ENCODE assay signal across 1 cellular context in the genomic region with DNA sequence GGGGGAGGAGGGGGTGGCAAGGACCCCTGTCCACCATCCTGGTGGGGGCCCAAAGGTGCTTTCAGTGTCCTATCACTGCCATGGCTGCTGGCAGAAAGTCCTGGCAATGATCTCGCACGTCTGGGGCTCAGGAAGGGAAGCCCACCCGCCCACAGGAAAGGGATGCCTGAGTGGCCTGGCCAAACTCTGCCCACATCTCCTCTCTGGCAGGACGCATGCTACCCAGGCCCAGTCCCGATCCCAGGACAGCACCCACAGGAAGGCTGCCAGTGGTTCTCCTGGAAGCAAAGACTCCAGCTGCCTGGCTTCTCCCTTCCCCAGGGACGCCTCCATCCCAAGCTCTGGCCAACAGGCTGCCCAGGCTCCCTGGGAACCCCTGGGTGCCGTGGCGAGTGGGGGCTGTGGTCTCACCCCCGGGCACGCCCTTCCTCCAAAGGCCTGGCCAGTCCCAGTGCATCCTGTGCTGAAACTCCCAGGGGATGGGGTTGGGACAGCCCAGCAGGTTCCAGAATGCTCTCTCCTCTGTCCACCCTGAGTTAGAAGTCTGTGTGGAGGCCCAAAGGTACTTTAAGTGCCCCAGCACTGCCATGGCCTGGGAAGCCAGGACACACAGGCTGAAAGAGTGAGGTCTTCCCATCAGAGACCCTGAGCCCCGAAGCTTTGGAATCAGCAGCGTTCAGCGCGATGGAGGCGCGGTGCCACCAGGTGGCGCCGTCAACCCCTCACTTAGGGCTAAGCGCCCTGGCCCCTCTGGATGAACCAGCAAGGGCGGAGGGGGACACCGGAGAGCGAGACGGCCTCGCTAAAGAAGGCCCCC.
A peak's percentile ranks its signal among the peaks of the same experiment; 100 is the strongest.
TF ChIP-seq lines count a peak whose summit lies in the region.

No MANE protein-coding gene starts in this region.

TF ChIP-seq in HepG2, 621 proteins besides CTCF, POLR2A, EP300 and RAD21 (continued from another document and continues in another):
- TF ChIP-seq, protein P1, sequence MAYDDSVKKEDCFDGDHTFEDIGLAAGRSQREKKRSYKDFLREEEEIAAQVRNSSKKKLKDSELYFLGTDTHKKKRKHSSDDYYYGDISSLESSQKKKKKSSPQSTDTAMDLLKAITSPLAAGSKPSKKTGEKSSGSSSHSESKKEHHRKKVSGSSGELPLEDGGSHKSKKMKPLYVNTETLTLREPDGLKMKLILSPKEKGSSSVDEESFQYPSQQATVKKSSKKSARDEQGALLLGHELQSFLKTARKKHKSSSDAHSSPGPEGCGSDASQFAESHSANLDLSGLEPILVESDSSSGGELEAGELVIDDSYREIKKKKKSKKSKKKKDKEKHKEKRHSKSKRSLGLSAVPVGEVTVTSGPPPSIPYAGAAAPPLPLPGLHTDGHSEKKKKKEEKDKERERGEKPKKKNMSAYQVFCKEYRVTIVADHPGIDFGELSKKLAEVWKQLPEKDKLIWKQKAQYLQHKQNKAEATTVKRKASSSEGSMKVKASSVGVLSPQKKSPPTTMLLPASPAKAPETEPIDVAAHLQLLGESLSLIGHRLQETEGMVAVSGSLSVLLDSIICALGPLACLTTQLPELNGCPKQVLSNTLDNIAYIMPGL (CRISPR knock-in tag; IDR thresholded peaks at IDR 0.05; ENCODE audit: borderline replicate concordance in 1 of 2, low read depth in 1 of 2), result peak in 1 of 2 experiments; percentile 83; a peak in 1 of 4 replicates
- no peak for TF ChIP-seq CREM (IDR thresholded peaks at IDR 0.05)
- no peak for TF ChIP-seq CREM (CRISPR knock-in tag; IDR thresholded peaks at IDR 0.05)
- TF ChIP-seq RFX5 (IDR thresholded peaks at IDR 0.05; ENCODE audit: low read depth, low read length), result no peak
- no peak for TF ChIP-seq CENPX (CRISPR knock-in tag; IDR thresholded peaks at IDR 0.05)
- no peak for TF ChIP-seq ZNF777 (CRISPR knock-in tag; IDR thresholded peaks at IDR 0.05)
- no peak for TF ChIP-seq ZNF589 (CRISPR knock-in tag; conservative IDR thresholded peaks at IDR 0.05)
- TF ChIP-seq CCDC6 (CRISPR knock-in tag; IDR thresholded peaks at IDR 0.05), result no peak
- TF ChIP-seq ZNF564 (CRISPR knock-in tag; IDR thresholded peaks at IDR 0.05), result no peak
- TF ChIP-seq ZNF652 (CRISPR knock-in tag; IDR thresholded peaks at IDR 0.05; ENCODE audit: borderline replicate concordance, low read depth), result no peak
- TF ChIP-seq ZNF678 (CRISPR knock-in tag; IDR thresholded peaks at IDR 0.05), result no peak
- no peak for TF ChIP-seq SP2 (CRISPR knock-in tag; IDR thresholded peaks at IDR 0.05)
- TF ChIP-seq, protein P2, sequence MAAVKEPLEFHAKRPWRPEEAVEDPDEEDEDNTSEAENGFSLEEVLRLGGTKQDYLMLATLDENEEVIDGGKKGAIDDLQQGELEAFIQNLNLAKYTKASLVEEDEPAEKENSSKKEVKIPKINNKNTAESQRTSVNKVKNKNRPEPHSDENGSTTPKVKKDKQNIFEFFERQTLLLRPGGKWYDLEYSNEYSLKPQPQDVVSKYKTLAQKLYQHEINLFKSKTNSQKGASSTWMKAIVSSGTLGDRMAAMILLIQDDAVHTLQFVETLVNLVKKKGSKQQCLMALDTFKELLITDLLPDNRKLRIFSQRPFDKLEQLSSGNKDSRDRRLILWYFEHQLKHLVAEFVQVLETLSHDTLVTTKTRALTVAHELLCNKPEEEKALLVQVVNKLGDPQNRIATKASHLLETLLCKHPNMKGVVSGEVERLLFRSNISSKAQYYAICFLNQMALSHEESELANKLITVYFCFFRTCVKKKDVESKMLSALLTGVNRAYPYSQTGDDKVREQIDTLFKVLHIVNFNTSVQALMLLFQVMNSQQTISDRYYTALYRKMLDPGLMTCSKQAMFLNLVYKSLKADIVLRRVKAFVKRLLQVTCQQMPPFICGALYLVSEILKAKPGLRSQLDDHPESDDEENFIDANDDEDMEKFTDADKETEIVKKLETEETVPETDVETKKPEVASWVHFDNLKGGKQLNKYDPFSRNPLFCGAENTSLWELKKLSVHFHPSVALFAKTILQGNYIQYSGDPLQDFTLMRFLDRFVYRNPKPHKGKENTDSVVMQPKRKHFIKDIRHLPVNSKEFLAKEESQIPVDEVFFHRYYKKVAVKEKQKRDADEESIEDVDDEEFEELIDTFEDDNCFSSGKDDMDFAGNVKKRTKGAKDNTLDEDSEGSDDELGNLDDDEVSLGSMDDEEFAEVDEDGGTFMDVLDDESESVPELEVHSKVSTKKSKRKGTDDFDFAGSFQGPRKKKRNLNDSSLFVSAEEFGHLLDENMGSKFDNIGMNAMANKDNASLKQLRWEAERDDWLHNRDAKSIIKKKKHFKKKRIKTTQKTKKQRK (IDR thresholded peaks at IDR 0.05; ENCODE audit: low read length), result no peak
- TF ChIP-seq HDAC6 (IDR thresholded peaks at IDR 0.05; ENCODE audit: low read depth, low read length), result no peak
- TF ChIP-seq, protein P3, sequence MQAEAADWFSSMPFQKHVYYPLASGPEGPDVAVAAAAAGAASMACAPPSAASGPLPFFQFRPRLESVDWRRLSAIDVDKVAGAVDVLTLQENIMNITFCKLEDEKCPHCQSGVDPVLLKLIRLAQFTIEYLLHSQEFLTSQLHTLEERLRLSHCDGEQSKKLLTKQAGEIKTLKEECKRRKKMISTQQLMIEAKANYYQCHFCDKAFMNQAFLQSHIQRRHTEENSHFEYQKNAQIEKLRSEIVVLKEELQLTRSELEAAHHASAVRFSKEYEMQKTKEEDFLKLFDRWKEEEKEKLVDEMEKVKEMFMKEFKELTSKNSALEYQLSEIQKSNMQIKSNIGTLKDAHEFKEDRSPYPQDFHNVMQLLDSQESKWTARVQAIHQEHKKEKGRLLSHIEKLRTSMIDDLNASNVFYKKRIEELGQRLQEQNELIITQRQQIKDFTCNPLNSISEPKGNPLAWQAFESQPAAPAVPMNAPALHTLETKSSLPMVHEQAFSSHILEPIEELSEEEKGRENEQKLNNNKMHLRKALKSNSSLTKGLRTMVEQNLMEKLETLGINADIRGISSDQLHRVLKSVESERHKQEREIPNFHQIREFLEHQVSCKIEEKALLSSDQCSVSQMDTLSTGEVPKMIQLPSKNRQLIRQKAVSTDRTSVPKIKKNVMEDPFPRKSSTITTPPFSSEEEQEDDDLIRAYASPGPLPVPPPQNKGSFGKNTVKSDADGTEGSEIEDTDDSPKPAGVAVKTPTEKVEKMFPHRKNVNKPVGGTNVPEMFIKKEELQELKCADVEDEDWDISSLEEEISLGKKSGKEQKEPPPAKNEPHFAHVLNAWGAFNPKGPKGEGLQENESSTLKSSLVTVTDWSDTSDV (CRISPR knock-in tag; IDR thresholded peaks at IDR 0.05), result no peak
- TF ChIP-seq, protein P4, sequence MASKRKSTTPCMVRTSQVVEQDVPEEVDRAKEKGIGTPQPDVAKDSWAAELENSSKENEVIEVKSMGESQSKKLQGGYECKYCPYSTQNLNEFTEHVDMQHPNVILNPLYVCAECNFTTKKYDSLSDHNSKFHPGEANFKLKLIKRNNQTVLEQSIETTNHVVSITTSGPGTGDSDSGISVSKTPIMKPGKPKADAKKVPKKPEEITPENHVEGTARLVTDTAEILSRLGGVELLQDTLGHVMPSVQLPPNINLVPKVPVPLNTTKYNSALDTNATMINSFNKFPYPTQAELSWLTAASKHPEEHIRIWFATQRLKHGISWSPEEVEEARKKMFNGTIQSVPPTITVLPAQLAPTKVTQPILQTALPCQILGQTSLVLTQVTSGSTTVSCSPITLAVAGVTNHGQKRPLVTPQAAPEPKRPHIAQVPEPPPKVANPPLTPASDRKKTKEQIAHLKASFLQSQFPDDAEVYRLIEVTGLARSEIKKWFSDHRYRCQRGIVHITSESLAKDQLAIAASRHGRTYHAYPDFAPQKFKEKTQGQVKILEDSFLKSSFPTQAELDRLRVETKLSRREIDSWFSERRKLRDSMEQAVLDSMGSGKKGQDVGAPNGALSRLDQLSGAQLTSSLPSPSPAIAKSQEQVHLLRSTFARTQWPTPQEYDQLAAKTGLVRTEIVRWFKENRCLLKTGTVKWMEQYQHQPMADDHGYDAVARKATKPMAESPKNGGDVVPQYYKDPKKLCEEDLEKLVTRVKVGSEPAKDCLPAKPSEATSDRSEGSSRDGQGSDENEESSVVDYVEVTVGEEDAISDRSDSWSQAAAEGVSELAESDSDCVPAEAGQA (IDR thresholded peaks at IDR 0.05; ENCODE audit: low read depth), result no peak
- TF ChIP-seq, protein P4 (CRISPR knock-in tag; IDR thresholded peaks at IDR 0.05; ENCODE audit: borderline replicate concordance), result no peak
- no peak for TF ChIP-seq SIX1 (CRISPR knock-in tag; IDR thresholded peaks at IDR 0.05; ENCODE audit: borderline replicate concordance)
- TF ChIP-seq ZFP36L2 (CRISPR knock-in tag; IDR thresholded peaks at IDR 0.05), result no peak
- no peak for TF ChIP-seq ZNF124 (CRISPR knock-in tag; IDR thresholded peaks at IDR 0.05)
- TF ChIP-seq, protein P5, sequence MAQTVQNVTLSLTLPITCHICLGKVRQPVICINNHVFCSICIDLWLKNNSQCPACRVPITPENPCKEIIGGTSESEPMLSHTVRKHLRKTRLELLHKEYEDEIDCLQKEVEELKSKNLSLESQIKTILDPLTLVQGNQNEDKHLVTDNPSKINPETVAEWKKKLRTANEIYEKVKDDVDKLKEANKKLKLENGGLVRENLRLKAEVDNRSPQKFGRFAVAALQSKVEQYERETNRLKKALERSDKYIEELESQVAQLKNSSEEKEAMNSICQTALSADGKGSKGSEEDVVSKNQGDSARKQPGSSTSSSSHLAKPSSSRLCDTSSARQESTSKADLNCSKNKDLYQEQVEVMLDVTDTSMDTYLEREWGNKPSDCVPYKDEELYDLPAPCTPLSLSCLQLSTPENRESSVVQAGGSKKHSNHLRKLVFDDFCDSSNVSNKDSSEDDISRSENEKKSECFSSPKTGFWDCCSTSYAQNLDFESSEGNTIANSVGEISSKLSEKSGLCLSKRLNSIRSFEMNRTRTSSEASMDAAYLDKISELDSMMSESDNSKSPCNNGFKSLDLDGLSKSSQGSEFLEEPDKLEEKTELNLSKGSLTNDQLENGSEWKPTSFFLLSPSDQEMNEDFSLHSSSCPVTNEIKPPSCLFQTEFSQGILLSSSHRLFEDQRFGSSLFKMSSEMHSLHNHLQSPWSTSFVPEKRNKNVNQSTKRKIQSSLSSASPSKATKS (CRISPR knock-in tag; IDR thresholded peaks at IDR 0.05), result no peak
- TF ChIP-seq ZNF772 (CRISPR knock-in tag; IDR thresholded peaks at IDR 0.05), result no peak
- TF ChIP-seq, protein P6, sequence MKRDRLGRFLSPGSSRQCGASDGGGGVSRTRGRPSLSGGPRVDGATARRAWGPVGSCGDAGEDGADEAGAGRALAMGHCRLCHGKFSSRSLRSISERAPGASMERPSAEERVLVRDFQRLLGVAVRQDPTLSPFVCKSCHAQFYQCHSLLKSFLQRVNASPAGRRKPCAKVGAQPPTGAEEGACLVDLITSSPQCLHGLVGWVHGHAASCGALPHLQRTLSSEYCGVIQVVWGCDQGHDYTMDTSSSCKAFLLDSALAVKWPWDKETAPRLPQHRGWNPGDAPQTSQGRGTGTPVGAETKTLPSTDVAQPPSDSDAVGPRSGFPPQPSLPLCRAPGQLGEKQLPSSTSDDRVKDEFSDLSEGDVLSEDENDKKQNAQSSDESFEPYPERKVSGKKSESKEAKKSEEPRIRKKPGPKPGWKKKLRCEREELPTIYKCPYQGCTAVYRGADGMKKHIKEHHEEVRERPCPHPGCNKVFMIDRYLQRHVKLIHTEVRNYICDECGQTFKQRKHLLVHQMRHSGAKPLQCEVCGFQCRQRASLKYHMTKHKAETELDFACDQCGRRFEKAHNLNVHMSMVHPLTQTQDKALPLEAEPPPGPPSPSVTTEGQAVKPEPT (CRISPR knock-in tag; IDR thresholded peaks at IDR 0.05; ENCODE audit: low read depth), result no peak
- TF ChIP-seq, protein P7, sequence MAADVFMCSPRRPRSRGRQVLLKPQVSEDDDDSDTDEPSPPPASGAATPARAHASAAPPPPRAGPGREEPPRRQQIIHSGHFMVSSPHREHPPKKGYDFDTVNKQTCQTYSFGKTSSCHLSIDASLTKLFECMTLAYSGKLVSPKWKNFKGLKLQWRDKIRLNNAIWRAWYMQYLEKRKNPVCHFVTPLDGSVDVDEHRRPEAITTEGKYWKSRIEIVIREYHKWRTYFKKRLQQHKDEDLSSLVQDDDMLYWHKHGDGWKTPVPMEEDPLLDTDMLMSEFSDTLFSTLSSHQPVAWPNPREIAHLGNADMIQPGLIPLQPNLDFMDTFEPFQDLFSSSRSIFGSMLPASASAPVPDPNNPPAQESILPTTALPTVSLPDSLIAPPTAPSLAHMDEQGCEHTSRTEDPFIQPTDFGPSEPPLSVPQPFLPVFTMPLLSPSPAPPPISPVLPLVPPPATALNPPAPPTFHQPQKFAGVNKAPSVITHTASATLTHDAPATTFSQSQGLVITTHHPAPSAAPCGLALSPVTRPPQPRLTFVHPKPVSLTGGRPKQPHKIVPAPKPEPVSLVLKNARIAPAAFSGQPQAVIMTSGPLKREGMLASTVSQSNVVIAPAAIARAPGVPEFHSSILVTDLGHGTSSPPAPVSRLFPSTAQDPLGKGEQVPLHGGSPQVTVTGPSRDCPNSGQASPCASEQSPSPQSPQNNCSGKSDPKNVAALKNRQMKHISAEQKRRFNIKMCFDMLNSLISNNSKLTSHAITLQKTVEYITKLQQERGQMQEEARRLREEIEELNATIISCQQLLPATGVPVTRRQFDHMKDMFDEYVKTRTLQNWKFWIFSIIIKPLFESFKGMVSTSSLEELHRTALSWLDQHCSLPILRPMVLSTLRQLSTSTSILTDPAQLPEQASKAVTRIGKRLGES (CRISPR knock-in tag; IDR thresholded peaks at IDR 0.05; ENCODE audit: borderline replicate concordance), result no peak
